Comparison of ENCODE assay signal across 1 cellular context in the genomic region with DNA sequence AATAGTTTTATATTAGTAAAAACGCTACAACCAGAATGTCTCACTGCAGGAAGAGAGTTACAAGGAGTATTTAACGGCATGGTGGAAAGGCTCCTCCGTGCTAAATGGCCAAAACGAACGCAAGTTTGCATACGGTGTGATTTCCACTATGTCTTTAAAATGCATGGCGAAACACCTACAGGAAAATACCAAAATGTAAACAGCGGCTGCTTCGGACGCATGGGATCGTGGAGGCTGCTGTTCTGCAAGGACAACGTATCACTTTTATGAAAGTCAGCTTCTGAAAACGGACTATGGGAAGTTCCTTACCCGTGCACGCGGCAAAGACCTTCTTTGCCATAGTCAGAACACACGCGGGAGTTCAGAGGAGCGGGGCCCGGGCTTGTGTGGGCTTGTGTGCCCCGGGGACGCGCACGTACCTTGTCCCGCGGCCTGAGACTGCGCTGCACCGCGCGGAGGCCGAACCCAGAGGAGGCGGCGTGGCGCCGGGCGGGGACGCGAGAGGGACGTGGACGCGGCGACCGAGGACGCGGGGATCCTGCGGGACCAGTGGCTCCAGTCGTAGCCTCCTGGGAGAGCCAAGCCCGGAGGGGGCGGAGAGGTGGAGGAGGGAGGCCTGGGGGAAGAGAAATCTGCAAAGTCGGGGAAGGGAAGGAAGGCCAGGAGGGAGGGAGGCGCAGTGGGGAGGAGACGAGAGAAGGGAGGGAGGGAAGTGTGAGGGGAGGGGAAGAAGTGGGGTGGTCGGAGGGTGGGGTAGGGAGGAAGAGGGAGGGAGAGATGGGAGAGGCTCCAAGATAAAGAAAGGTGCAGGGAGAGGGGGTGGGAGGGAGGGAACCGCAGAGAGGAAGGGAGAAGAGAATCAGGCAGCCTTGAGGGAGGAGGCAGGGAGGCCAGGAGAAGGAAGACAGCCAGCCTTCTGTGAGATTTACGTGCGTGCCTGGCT.
TF ChIP-seq lines count a peak whose summit lies in the region.

CMBL (minus strand) TSS at position 697 of the 943 bp plus-strand sequence. CDS start 17,140 bp downstream, outside the sequence.

TF ChIP-seq in HepG2, 621 proteins besides CTCF, POLR2A, EP300 and RAD21 (continued from another document and continues in another):
- TF ChIP-seq, protein P1, sequence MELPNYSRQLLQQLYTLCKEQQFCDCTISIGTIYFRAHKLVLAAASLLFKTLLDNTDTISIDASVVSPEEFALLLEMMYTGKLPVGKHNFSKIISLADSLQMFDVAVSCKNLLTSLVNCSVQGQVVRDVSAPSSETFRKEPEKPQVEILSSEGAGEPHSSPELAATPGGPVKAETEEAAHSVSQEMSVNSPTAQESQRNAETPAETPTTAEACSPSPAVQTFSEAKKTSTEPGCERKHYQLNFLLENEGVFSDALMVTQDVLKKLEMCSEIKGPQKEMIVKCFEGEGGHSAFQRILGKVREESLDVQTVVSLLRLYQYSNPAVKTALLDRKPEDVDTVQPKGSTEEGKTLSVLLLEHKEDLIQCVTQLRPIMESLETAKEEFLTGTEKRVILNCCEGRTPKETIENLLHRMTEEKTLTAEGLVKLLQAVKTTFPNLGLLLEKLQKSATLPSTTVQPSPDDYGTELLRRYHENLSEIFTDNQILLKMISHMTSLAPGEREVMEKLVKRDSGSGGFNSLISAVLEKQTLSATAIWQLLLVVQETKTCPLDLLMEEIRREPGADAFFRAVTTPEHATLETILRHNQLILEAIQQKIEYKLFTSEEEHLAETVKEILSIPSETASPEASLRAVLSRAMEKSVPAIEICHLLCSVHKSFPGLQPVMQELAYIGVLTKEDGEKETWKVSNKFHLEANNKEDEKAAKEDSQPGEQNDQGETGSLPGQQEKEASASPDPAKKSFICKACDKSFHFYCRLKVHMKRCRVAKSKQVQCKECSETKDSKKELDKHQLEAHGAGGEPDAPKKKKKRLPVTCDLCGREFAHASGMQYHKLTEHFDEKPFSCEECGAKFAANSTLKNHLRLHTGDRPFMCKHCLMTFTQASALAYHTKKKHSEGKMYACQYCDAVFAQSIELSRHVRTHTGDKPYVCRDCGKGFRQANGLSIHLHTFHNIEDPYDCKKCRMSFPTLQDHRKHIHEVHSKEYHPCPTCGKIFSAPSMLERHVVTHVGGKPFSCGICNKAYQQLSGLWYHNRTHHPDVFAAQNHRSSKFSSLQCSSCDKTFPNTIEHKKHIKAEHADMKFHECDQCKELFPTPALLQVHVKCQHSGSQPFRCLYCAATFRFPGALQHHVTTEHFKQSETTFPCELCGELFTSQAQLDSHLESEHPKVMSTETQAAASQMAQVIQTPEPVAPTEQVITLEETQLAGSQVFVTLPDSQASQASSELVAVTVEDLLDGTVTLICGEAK (IDR thresholded peaks at IDR 0.05) = no peak
- TF ChIP-seq, protein P1 (CRISPR knock-in tag; IDR thresholded peaks at IDR 0.05) = no peak
- no peak for TF ChIP-seq TCF7 (IDR thresholded peaks at IDR 0.05; ENCODE audit: low read depth)
- TF ChIP-seq ZBED4 (CRISPR knock-in tag; IDR thresholded peaks at IDR 0.05; ENCODE audit: borderline replicate concordance) = no peak
- no peak for TF ChIP-seq ZNF230 (CRISPR knock-in tag; IDR thresholded peaks at IDR 0.05)
- TF ChIP-seq ZNF616 (CRISPR knock-in tag; IDR thresholded peaks at IDR 0.05; ENCODE audit: low read depth) = peak; percentile 42; the same call in 1 of the 2 replicates
- TF ChIP-seq SAFB2 (CRISPR knock-in tag; IDR thresholded peaks at IDR 0.05; ENCODE audit: borderline replicate concordance, low read depth) = no peak
- TF ChIP-seq, protein P2, sequence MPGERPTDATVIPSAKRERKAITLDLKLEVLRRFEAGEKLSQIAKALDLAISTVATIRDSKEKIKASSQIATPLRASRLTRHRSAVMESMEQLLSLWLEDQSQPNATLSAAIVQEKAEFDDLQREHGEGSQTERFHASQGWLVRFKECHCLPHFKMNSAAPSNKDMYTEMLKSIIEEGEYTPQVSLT (CRISPR knock-in tag; IDR thresholded peaks at IDR 0.05; ENCODE audit: borderline replicate concordance, low read depth) = no peak
- no peak for TF ChIP-seq KDM5A (IDR thresholded peaks at IDR 0.05; ENCODE audit: borderline replicate concordance, low read length)
- no peak for TF ChIP-seq SIX1 (CRISPR knock-in tag; IDR thresholded peaks at IDR 0.05; ENCODE audit: borderline replicate concordance)
- no peak; the same call in 1 of the 2 replicates for TF ChIP-seq ZNF562 (CRISPR knock-in tag; IDR thresholded peaks at IDR 0.05; ENCODE audit: borderline replicate concordance)
- 0 out of 2 replicates have a peak, but pooled peaks have one; percentile 69 for TF ChIP-seq KDM5B (CRISPR knock-in tag; IDR thresholded peaks at IDR 0.05; ENCODE audit: borderline replicate concordance)
- TF ChIP-seq CHD2 (IDR thresholded peaks at IDR 0.05; ENCODE audit: low read depth, low read length) = peak; percentile 39; the same call in 1 of the 2 replicates
- peak; percentile 80; the same call in 1 of the 2 replicates for TF ChIP-seq FOXC1 (CRISPR knock-in tag; IDR thresholded peaks at IDR 0.05; ENCODE audit: borderline replicate concordance)
- TF ChIP-seq, protein P3, sequence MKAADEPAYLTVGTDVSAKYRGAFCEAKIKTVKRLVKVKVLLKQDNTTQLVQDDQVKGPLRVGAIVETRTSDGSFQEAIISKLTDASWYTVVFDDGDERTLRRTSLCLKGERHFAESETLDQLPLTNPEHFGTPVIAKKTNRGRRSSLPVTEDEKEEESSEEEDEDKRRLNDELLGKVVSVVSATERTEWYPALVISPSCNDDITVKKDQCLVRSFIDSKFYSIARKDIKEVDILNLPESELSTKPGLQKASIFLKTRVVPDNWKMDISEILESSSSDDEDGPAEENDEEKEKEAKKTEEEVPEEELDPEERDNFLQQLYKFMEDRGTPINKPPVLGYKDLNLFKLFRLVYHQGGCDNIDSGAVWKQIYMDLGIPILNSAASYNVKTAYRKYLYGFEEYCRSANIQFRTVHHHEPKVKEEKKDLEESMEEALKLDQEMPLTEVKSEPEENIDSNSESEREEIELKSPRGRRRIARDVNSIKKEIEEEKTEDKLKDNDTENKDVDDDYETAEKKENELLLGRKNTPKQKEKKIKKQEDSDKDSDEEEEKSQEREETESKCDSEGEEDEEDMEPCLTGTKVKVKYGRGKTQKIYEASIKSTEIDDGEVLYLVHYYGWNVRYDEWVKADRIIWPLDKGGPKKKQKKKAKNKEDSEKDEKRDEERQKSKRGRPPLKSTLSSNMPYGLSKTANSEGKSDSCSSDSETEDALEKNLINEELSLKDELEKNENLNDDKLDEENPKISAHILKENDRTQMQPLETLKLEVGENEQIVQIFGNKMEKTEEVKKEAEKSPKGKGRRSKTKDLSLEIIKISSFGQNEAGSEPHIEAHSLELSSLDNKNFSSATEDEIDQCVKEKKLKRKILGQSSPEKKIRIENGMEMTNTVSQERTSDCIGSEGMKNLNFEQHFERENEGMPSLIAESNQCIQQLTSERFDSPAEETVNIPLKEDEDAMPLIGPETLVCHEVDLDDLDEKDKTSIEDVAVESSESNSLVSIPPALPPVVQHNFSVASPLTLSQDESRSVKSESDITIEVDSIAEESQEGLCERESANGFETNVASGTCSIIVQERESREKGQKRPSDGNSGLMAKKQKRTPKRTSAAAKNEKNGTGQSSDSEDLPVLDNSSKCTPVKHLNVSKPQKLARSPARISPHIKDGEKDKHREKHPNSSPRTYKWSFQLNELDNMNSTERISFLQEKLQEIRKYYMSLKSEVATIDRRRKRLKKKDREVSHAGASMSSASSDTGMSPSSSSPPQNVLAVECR (CRISPR knock-in tag; IDR thresholded peaks at IDR 0.05; ENCODE audit: borderline replicate concordance) = peak; percentile 52; the same call in 1 of the 2 replicates
- 0 out of 2 replicates have a peak, but pooled peaks have one; percentile 10 for TF ChIP-seq ZNF121 (CRISPR knock-in tag; IDR thresholded peaks at IDR 0.05)
- TF ChIP-seq DMAP1 (CRISPR knock-in tag; IDR thresholded peaks at IDR 0.05) = peak; percentile 87
- peak; percentile 47; the same call in 1 of the 2 replicates for TF ChIP-seq ZNF337 (CRISPR knock-in tag; IDR thresholded peaks at IDR 0.05; ENCODE audit: borderline replicate concordance, low read depth)
- no peak for TF ChIP-seq EZH2 (conservative IDR thresholded peaks at IDR 0.05; ENCODE audit: low read depth, low read length)
- TF ChIP-seq ZNF136 (CRISPR knock-in tag; IDR thresholded peaks at IDR 0.05; ENCODE audit: low read depth) = no peak
- TF ChIP-seq ZSCAN25 (CRISPR knock-in tag; IDR thresholded peaks at IDR 0.05) = peak; percentile 77; the same call in 1 of the 2 replicates
- no peak for TF ChIP-seq FOXJ3 (CRISPR knock-in tag; IDR thresholded peaks at IDR 0.05; ENCODE audit: borderline replicate concordance)
- no peak for TF ChIP-seq JDP2 (CRISPR knock-in tag; IDR thresholded peaks at IDR 0.05; ENCODE audit: borderline replicate concordance)
- no peak for TF ChIP-seq XBP1 (CRISPR knock-in tag; IDR thresholded peaks at IDR 0.05)
- TF ChIP-seq GLMP (CRISPR knock-in tag; IDR thresholded peaks at IDR 0.05; ENCODE audit: borderline replicate concordance) = no peak
- peak; percentile 82; the same call in 1 of the 2 replicates for TF ChIP-seq NFKB2 (CRISPR knock-in tag; IDR thresholded peaks at IDR 0.05; ENCODE audit: borderline replicate concordance)
- TF ChIP-seq RFX5 (IDR thresholded peaks at IDR 0.05; ENCODE audit: low read depth, low read length) = no peak
- TF ChIP-seq PHF21A (CRISPR knock-in tag; IDR thresholded peaks at IDR 0.05) = no peak
- TF ChIP-seq, protein P4, sequence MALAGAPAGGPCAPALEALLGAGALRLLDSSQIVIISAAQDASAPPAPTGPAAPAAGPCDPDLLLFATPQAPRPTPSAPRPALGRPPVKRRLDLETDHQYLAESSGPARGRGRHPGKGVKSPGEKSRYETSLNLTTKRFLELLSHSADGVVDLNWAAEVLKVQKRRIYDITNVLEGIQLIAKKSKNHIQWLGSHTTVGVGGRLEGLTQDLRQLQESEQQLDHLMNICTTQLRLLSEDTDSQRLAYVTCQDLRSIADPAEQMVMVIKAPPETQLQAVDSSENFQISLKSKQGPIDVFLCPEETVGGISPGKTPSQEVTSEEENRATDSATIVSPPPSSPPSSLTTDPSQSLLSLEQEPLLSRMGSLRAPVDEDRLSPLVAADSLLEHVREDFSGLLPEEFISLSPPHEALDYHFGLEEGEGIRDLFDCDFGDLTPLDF (CRISPR knock-in tag; IDR thresholded peaks at IDR 0.05) = no peak
- no peak; the same call in 1 of the 2 replicates for TF ChIP-seq THAP11 (CRISPR knock-in tag; IDR thresholded peaks at IDR 0.05)
- no peak for TF ChIP-seq ZNF766 (CRISPR knock-in tag; IDR thresholded peaks at IDR 0.05; ENCODE audit: borderline replicate concordance)
- no peak for TF ChIP-seq RBAK (CRISPR knock-in tag; IDR thresholded peaks at IDR 0.05)
